In genomic region chr18:36634573-36635216, GRCh38 we compare ENCODE assay signal across 1 cellular context.
TF ChIP-seq lines count a peak whose summit lies in the region.

No MANE protein-coding gene starts in this region.

TF ChIP-seq in SK-N-SH, 30 proteins besides CTCF, POLR2A, EP300 and RAD21:
- no peak for TF ChIP-seq RFX5 (IDR thresholded peaks at IDR 0.05; ENCODE audit: low read length)
- 0 out of 2 replicates have a peak, but pooled peaks have one; percentile 21 for TF ChIP-seq NFIC (IDR thresholded peaks at IDR 0.05; ENCODE audit: borderline replicate concordance)
- TF ChIP-seq USF2 (IDR thresholded peaks at IDR 0.05; ENCODE audit: borderline replicate concordance, low read depth, low read length), result no peak
- no peak for TF ChIP-seq REST (IDR thresholded peaks at IDR 0.05; ENCODE audit: low read depth, low read length)
- TF ChIP-seq JUND (IDR thresholded peaks at IDR 0.05), result peak; percentile 20; the same call in 1 of the 2 replicates
- TF ChIP-seq EZH2phosphoT487 (IDR thresholded peaks at IDR 0.05; ENCODE audit: borderline replicate concordance, low read depth), result no peak
- TF ChIP-seq POLR2AphosphoS5 (IDR thresholded peaks at IDR 0.05; ENCODE audit: low read depth, low read length), result no peak
- TF ChIP-seq PBX3 (IDR thresholded peaks at IDR 0.05), result peak; percentile 80
- peak; percentile 26; the same call in 1 of the 2 replicates for TF ChIP-seq TCF12 (IDR thresholded peaks at IDR 0.05)
- TF ChIP-seq RCOR1 (IDR thresholded peaks at IDR 0.05; ENCODE audit: low read length), result no peak
- TF ChIP-seq CHD2 (IDR thresholded peaks at IDR 0.05; ENCODE audit: low read length, partially characterized antibody), result no peak
- TF ChIP-seq USF1 (IDR thresholded peaks at IDR 0.05; ENCODE audit: borderline replicate concordance, low read depth), result no peak
- no peak for TF ChIP-seq MXI1 (IDR thresholded peaks at IDR 0.05; ENCODE audit: low read depth, low read length)
